In the genomic region with DNA sequence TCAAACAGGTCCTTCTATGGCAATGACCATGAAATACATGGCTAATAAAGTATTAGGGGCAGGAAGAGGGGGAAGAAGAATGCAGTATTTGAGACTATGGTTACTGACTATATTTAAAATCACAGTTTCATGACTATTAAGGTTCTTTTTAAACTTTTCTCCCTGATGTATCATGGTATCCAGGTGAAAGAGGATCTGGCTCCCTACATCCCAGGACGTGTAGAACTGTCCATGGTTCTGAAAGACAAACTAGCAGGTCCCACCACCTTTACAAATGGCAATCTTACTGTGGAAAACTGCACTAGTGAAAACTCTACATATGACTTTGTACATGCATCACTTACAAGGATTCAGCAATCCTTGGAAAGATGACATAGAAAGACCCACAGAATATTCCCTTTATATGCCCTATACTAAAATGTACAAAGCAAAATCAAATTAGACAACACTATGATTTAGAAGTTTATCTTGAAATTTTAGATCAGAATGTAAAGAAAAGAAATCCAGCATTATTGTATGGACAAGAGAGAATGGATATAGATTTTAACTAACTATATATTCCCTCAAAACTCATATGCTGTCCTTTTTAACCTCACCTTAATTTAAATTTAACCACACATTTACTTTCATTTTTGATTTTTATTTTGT, we compare ENCODE assay signal across 3 cellular contexts.
TF ChIP-seq lines count a peak whose summit lies in the region.

No MANE protein-coding gene starts in this region.

TF ChIP-seq in HCT116, 20 proteins besides CTCF, POLR2A, EP300 and RAD21:
- TF ChIP-seq SIN3A (IDR thresholded peaks at IDR 0.05; ENCODE audit: low read depth) (no peak), ZNF274 (IDR thresholded peaks at IDR 0.05; ENCODE audit: low read depth, low read length) (no peak)
- TF ChIP-seq, protein P1, sequence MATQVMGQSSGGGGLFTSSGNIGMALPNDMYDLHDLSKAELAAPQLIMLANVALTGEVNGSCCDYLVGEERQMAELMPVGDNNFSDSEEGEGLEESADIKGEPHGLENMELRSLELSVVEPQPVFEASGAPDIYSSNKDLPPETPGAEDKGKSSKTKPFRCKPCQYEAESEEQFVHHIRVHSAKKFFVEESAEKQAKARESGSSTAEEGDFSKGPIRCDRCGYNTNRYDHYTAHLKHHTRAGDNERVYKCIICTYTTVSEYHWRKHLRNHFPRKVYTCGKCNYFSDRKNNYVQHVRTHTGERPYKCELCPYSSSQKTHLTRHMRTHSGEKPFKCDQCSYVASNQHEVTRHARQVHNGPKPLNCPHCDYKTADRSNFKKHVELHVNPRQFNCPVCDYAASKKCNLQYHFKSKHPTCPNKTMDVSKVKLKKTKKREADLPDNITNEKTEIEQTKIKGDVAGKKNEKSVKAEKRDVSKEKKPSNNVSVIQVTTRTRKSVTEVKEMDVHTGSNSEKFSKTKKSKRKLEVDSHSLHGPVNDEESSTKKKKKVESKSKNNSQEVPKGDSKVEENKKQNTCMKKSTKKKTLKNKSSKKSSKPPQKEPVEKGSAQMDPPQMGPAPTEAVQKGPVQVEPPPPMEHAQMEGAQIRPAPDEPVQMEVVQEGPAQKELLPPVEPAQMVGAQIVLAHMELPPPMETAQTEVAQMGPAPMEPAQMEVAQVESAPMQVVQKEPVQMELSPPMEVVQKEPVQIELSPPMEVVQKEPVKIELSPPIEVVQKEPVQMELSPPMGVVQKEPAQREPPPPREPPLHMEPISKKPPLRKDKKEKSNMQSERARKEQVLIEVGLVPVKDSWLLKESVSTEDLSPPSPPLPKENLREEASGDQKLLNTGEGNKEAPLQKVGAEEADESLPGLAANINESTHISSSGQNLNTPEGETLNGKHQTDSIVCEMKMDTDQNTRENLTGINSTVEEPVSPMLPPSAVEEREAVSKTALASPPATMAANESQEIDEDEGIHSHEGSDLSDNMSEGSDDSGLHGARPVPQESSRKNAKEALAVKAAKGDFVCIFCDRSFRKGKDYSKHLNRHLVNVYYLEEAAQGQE (IDR thresholded peaks at IDR 0.05; ENCODE audit: low read depth) = peak; percentile 92

TF ChIP-seq in PFSK-1, 5 proteins besides CTCF, POLR2A, EP300 and RAD21:
- TF ChIP-seq, protein P1 (IDR thresholded peaks at IDR 0.05; ENCODE audit: insufficient read depth in 1 of 2, low read depth in 2 of 2, low read length in 2 of 2) = peak; percentile 89 to 99
- TF ChIP-seq SIN3A (IDR thresholded peaks at IDR 0.05; ENCODE audit: borderline replicate concordance, insufficient read depth, low read length) (peak; percentile 56; the same call in 1 of the 2 replicates), TAF1 (IDR thresholded peaks at IDR 0.05; ENCODE audit: borderline replicate concordance, insufficient read depth, low read length) (no peak)

TF ChIP-seq in endothelial cell of umbilical vein, 7 proteins besides CTCF, POLR2A, EP300 and RAD21:
- TF ChIP-seq MYC (IDR thresholded peaks at IDR 0.05; ENCODE audit: low read depth, low read length) = no peak
- no peak for TF ChIP-seq GATA2 (IDR thresholded peaks at IDR 0.05; ENCODE audit: insufficient read depth, insufficient read length, low read depth, low read length)
- no peak for TF ChIP-seq JUN (IDR thresholded peaks at IDR 0.05; ENCODE audit: borderline replicate concordance, insufficient read depth, insufficient read length, low read depth)
- no peak for TF ChIP-seq EZH2 (IDR thresholded peaks at IDR 0.05; ENCODE audit: borderline replicate concordance, low read depth, low read length, severe bottlenecking)
- TF ChIP-seq FOS (IDR thresholded peaks at IDR 0.05; ENCODE audit: borderline replicate concordance, insufficient read depth, low read length) = no peak
